In genomic region chr7:150451833-150452431, GRCh38 we compare ENCODE assay signal across 1 cellular context.
TF ChIP-seq lines count a peak whose summit lies in the region.

No MANE protein-coding gene starts in this region.

TF ChIP-seq in GM23338, 12 proteins besides CTCF, POLR2A, EP300 and RAD21 (continued from another document):
- TF ChIP-seq REST (IDR thresholded peaks at IDR 0.05; ENCODE audit: unreplicated experiment): no peak
- TF ChIP-seq CREB1 (CRISPR knock-in tag; IDR thresholded peaks at IDR 0.05; ENCODE audit: low read depth): no peak
- TF ChIP-seq ZNF114 (CRISPR knock-in tag; IDR thresholded peaks at IDR 0.05): no peak
- TF ChIP-seq ETS1 (IDR thresholded peaks at IDR 0.05): no peak
